ENCODE assay signal across 21 cellular contexts in the genomic region with DNA sequence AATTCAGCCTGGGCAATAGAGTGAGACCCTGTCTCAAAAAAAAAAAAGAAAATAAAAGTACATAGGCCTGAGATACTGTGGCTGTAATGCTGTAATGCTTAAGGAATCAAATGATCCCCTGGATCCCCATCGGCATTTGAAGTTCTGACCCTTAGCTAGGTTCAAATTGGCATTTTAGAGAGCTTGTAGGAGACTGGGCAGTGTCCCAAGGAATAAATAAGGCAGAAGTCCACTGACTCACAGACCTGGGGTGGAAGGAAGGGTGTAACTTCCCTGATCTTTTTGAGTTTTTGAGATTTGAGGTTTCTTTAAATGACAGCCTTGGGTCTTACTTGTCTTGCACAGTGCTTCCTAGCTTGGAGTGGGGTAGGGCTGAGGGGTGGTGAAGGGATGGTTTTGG.
DNase-seq lines count a peak whose midpoint lies in the region; ATAC-seq, FAIRE-seq and TF ChIP-seq lines count a peak whose summit lies in the region.
"Had no signal": no experiment of that assay in that cellular context is flagged by ENCODE, and none has a peak within 500 bp of the region (broad histone marks: within the 10 kb centered on the region; RNA-seq: fewer than 3 reads in every experiment).

No MANE protein-coding gene starts in this region.

- H3K9ac ChIP-seq in GM23248 (no peak overlapping the region), mesenchymal stem cell (ENCODE audit: low read length) (no peak overlapping the region)

- H3K36me3 ChIP-seq in GM23248 (ENCODE audit: low read depth) (no peaks in the 10 kb centered on the region), mesenchymal stem cell (ENCODE audit: control insufficient read depth in 1 of 2, insufficient read depth in 2 of 2, low read depth in 1 of 2, low read length in 2 of 2) (no peaks in the 10 kb centered on the region)
- H3K36me3 ChIP-seq: Peyer's patch had no signal

- H3K4me1 ChIP-seq in GM23248 (ENCODE audit: insufficient read depth) (no peaks in the 10 kb centered on the region), mesenchymal stem cell (ENCODE audit: control insufficient read depth, insufficient read depth, low read depth, low read length) (no peaks in the 10 kb centered on the region)
- H3K4me1 ChIP-seq: Peyer's patch had no signal

- peak; percentile 66 for DNase-seq in GM23248
- DNase-seq in RPMI7951 (ENCODE audit: low read depth) = peak; percentile 50
- DNase-seq in fibroblast of the aortic adventitia (ENCODE audit: low read depth) = peak; percentile 43
- DNase-seq in stromal cell of bone marrow (ENCODE audit: low read depth) = peak; percentile 21
- DNase-seq in stimulated activated effector memory CD8-positive, alpha-beta T cell treated with anti-CD3 and anti-CD28 coated beads, Interleukin-12 subunit alpha, Interleukin-12 subunit beta, amount 100 ng/mL, for 72 hours (ENCODE audit: low spot score in 2 of 2) = no peak
- DNase-seq in mesenchymal stem cell = no peak
- DNase-seq in frontal cortex (ENCODE audit: low spot score in 2 of 2) = no peak
- DNase-seq: C1 segment of cervical spinal cord; CD8-positive, alpha-beta memory T cell; DMS53; GOT3; MV-4-11; NCI-H187; NCI-H2107; NCI-H2227 treated with DMSO at 0.1 percent for 48 hours; NCI-H524 treated with DMSO at 0.1 percent for 48 hours; Peyer's patch; Right ventricle myocardium superior had no signal

- no peak overlapping the region for H3K4me3 Mint-ChIP-seq in stimulated activated effector memory CD8-positive, alpha-beta T cell treated with anti-CD3 and anti-CD28 coated beads, Interleukin-12 subunit alpha, Interleukin-12 subunit beta, amount 100 ng/mL, for 72 hours
- H3K4me3 Mint-ChIP-seq: CD8-positive, alpha-beta memory T cell had no signal

- no peak for ATAC-seq in stimulated activated effector memory CD8-positive, alpha-beta T cell treated with anti-CD3 and anti-CD28 coated beads, Interleukin-12 subunit alpha, Interleukin-12 subunit beta, amount 100 ng/mL, for 72 hours

- no peak overlapping the region for H2BK15ac ChIP-seq in mesenchymal stem cell (ENCODE audit: low read depth, poor library complexity, severe bottlenecking)

- H3K27me3 ChIP-seq in GM23248 (replicated peaks; ENCODE audit: insufficient read depth) (no peaks in the 10 kb centered on the region), mesenchymal stem cell (ENCODE audit: control insufficient read depth in 1 of 2, insufficient read depth in 1 of 2, low read length in 2 of 2) (no peaks in the 10 kb centered on the region)
- H3K27me3 ChIP-seq: Peyer's patch had no signal

- H3K9me3 Mint-ChIP-seq in stimulated activated effector memory CD8-positive, alpha-beta T cell treated with anti-CD3 and anti-CD28 coated beads, Interleukin-12 subunit alpha, Interleukin-12 subunit beta, amount 100 ng/mL, for 72 hours = no peaks in the 10 kb centered on the region

- H3K4ac ChIP-seq in mesenchymal stem cell (ENCODE audit: low read depth in 1 of 2, low read length in 2 of 2) = no peak overlapping the region

- no peak overlapping the region for H3K4me2 ChIP-seq in GM23248 (ENCODE audit: unreplicated experiment)
- H3K4me2 ChIP-seq in mesenchymal stem cell (ENCODE audit: low read length, poor library complexity, severe bottlenecking) = no peak overlapping the region

- H3K14ac ChIP-seq in mesenchymal stem cell (ENCODE audit: low read length in 2 of 2) = no peak overlapping the region

- no peak overlapping the region for H4K91ac ChIP-seq in mesenchymal stem cell (ENCODE audit: low read length)

- 86 to 100% methylated on average over 1 of the region's 1 CpG for WGBS in GM23248 (ENCODE audit: low coverage in 1 of 2, low lambda C conversion rate in 2 of 2, missing lambda C conversion rate in 2 of 2), 2 experiments
- 92% methylated on average over 1 of the region's 1 CpG for WGBS in mesenchymal stem cell

- no peak overlapping the region for H2BK12ac ChIP-seq in mesenchymal stem cell (ENCODE audit: low read length in 2 of 2)

- H3K18ac ChIP-seq in mesenchymal stem cell (ENCODE audit: low read depth in 1 of 2, low read length in 2 of 2) = no peak overlapping the region

- TF ChIP-seq CTCF in fibroblast of the aortic adventitia (IDR thresholded peaks at IDR 0.05; ENCODE audit: insufficient read depth, low read length) = no peak

- H4K8ac ChIP-seq in mesenchymal stem cell (ENCODE audit: low read length) = no peak overlapping the region

- H2BK120ac ChIP-seq in mesenchymal stem cell (ENCODE audit: low read depth, low read length) = no peak overlapping the region

- no peak overlapping the region for H3K27ac Mint-ChIP-seq in stimulated activated effector memory CD8-positive, alpha-beta T cell treated with anti-CD3 and anti-CD28 coated beads, Interleukin-12 subunit alpha, Interleukin-12 subunit beta, amount 100 ng/mL, for 72 hours
- H3K27ac Mint-ChIP-seq: CD8-positive, alpha-beta memory T cell had no signal

- H2BK5ac ChIP-seq in mesenchymal stem cell (ENCODE audit: low read depth, low read length, poor library complexity, severe bottlenecking) = no peak overlapping the region

- H4K20me1 ChIP-seq in GM23248 (ENCODE audit: insufficient read depth) = no peaks in the 10 kb centered on the region

- no peak overlapping the region for H3K23ac ChIP-seq in mesenchymal stem cell (ENCODE audit: low read length in 2 of 2)

- H3K9me3 ChIP-seq in GM23248 (ENCODE audit: low read depth) (no peaks in the 10 kb centered on the region), mesenchymal stem cell (ENCODE audit: control insufficient read depth, low read length) (no peaks in the 10 kb centered on the region)
- H3K9me3 ChIP-seq: Peyer's patch had no signal

- H2AK5ac ChIP-seq in mesenchymal stem cell (ENCODE audit: low read length, severe bottlenecking) = no peak overlapping the region

- FAIRE-seq in frontal cortex (lab: Jason Lieb, UNC) = no peak
- FAIRE-seq: GM12892, GM18507 had no signal

- H3F3A ChIP-seq in GM23248 (ENCODE audit: insufficient read depth) = no peaks in the 10 kb centered on the region

- no peak overlapping the region for H2AFZ ChIP-seq in GM23248
- no peak overlapping the region for H2AFZ ChIP-seq in mesenchymal stem cell (ENCODE audit: low read depth, low read length)

- 0 out of 2 replicates have a peak, but pooled peaks cover 5% of the 10 kb centered on the region for H3K9me2 ChIP-seq in GM23248 (ENCODE audit: insufficient read depth)

- in situ Hi-C loops in GM23248 (cut with MboI) = no loop called here

- H3K4me3 ChIP-seq in GM23248 (no peak overlapping the region), fibroblast of the aortic adventitia (ENCODE audit: low read depth, low read length) (no peak overlapping the region), mesenchymal stem cell (ENCODE audit: insufficient read depth in 1 of 2, low read depth in 1 of 2, low read length in 2 of 2) (no peak overlapping the region)
- H3K4me3 ChIP-seq: Peyer's patch, SK-N-MC had no signal

- no peaks in the 10 kb centered on the region for H3K4me1 Mint-ChIP-seq in stimulated activated effector memory CD8-positive, alpha-beta T cell treated with anti-CD3 and anti-CD28 coated beads, Interleukin-12 subunit alpha, Interleukin-12 subunit beta, amount 100 ng/mL, for 72 hours
- H3K4me1 Mint-ChIP-seq: CD8-positive, alpha-beta memory T cell had no signal

- H3K27ac ChIP-seq in GM23248 (no peak overlapping the region), mesenchymal stem cell (ENCODE audit: low read length, poor library complexity, severe bottlenecking) (no peak overlapping the region)
- H3K27ac ChIP-seq: Peyer's patch, SK-N-MC had no signal

- no peaks in the 10 kb centered on the region for H3K79me1 ChIP-seq in mesenchymal stem cell (replicated peaks; ENCODE audit: low read length, poor library complexity, severe bottlenecking)

- H3K36me3 Mint-ChIP-seq in stimulated activated effector memory CD8-positive, alpha-beta T cell treated with anti-CD3 and anti-CD28 coated beads, Interleukin-12 subunit alpha, Interleukin-12 subunit beta, amount 100 ng/mL, for 72 hours = no peaks in the 10 kb centered on the region
- H3K36me3 Mint-ChIP-seq: CD8-positive, alpha-beta memory T cell had no signal

- H3K79me2 ChIP-seq in GM23248 (ENCODE audit: insufficient read depth) = no peaks in the 10 kb centered on the region

Comparison
In these comparisons a context has a peak if more than half of its experiments do, and no peak if none do; other contexts are left out.
1. DNase-seq: peak in GM23248 (single experiment), RPMI7951 (single experiment), fibroblast of the aortic adventitia (single experiment) and stromal cell of bone marrow (single experiment); none in stimulated activated effector memory CD8-positive, alpha-beta T cell treated with anti-CD3 and anti-CD28 coated beads, Interleukin-12 subunit alpha, Interleukin-12 subunit beta, amount 100 ng/mL, for 72 hours (0 of 2), mesenchymal stem cell (single experiment) and frontal cortex (0 of 2).